ENCODE assay signal across 7 cellular contexts in genomic region chr10:70549962-70550845, GRCh38. TPM values are rescaled to one million over a fixed set of nuclear protein-coding genes. Genes with fewer than 3 reads are reported as not detected.
DNase-seq lines count a peak whose midpoint lies in the region; ATAC-seq and TF ChIP-seq lines count a peak whose summit lies in the region.

No MANE protein-coding gene starts in this region.

- H3K4me3 ChIP-seq in adipocyte (ENCODE audit: low read length) = no peak overlapping the region
- no peak overlapping the region for H3K4me3 ChIP-seq in right atrium auricular region
- no peak overlapping the region for H3K4me3 ChIP-seq in gastrocnemius medialis

- ATAC-seq in gastrocnemius medialis (peak; percentile 54 to 81), GM21528 (IDR thresholded peaks at IDR 0.05; ENCODE audit: low FRiP score, unreplicated experiment) (no peak)

- peaks cover 3% of the 10 kb centered on the region for H3K27me3 ChIP-seq in adipocyte (replicated peaks; ENCODE audit: control insufficient read depth, insufficient read depth, low read length)
- H3K27me3 ChIP-seq in right atrium auricular region = no peaks in the 10 kb centered on the region
- H3K27me3 ChIP-seq in gastrocnemius medialis = no peaks in the 10 kb centered on the region

- in situ Hi-C loops in gastrocnemius medialis (cut with MboI; ENCODE audit: low sequenced_read_pairs in 4 of 4) = loop anchor here (5.0 to 10.0 kb wide), 4 partner anchors 212 to 335 kb away; partner anchors contain the start of gene PCBD1 (in 1 of the 4)

- no peak for TF ChIP-seq POLR2A in gastrocnemius medialis (IDR thresholded peaks at IDR 0.05)

- no peak overlapping the region for H3K9ac ChIP-seq in adipocyte (ENCODE audit: low read length)

- H3K36me3 ChIP-seq in adipocyte (ENCODE audit: control insufficient read depth, insufficient read depth, low read length, severe bottlenecking) (no peaks in the 10 kb centered on the region), right atrium auricular region (no peaks in the 10 kb centered on the region), gastrocnemius medialis (no peaks in the 10 kb centered on the region)

- peaks cover 4% of the 10 kb centered on the region for H3K4me1 ChIP-seq in adipocyte (ENCODE audit: control insufficient read depth, insufficient read depth, low read length)
- peaks cover 0 to 3% of the 10 kb centered on the region in 2 donors for H3K4me1 ChIP-seq in right atrium auricular region
- no peaks in the 10 kb centered on the region for H3K4me1 ChIP-seq in gastrocnemius medialis

- DNase-seq in Kasumi-1 (lab: John Stamatoyannopoulos, UW) (peak; percentile 70 to 80), T follicular helper cell (ENCODE audit: low read depth) (peak; percentile 45), adipocyte (ENCODE audit: low read depth) (peak; percentile 83), right atrium auricular region (ENCODE audit: low spot score) (peak; percentile 71), gastrocnemius medialis (peak; percentile 15 to 56)

- TF ChIP-seq CTCF in GM12872 (IDR thresholded peaks at IDR 0.05; ENCODE audit: insufficient read depth, low read depth, low read length) (peak; percentile 90), right atrium auricular region (IDR thresholded peaks at IDR 0.05) (peak; percentile 82 to 92), gastrocnemius medialis (IDR thresholded peaks at IDR 0.05 in 4 of 5, conservative IDR thresholded peaks at IDR 0.05 in 1 of 5) (peak; percentile 77 to 90 (median 83))

- H3K27ac ChIP-seq in right atrium auricular region (no peak overlapping the region), gastrocnemius medialis (no peak overlapping the region)

- intact Hi-C loops in gastrocnemius medialis (cut with DNase I; ENCODE audit: low total_unique reads) = loop anchor here (1.0 to 5.0 kb wide), 2 partner anchors 209 to 332 kb away; no protein-coding TSS in a partner anchor

- H3K9me3 ChIP-seq in adipocyte (ENCODE audit: control insufficient read depth, low read length) = no peaks in the 10 kb centered on the region
- no peaks in the 10 kb centered on the region for H3K9me3 ChIP-seq in right atrium auricular region
- H3K9me3 ChIP-seq in gastrocnemius medialis = no peaks in the 10 kb centered on the region

RNA-seq across cellular contexts. Expression of gene PRF1, which starts 52.3 kb away (rescaled TPM):
- total RNA-seq in right atrium auricular region (1 to 10 TPM; 1.1 to 1.4 TPM), gastrocnemius medialis (1 to 10 TPM in 1 of 4 donors, under 1 TPM in 2, not detected in 1; 0.18 to 2.1 (median 0.31) TPM)
